20 cellular contexts compared by ENCODE assay signal in genomic region chr3:23620616-23621015, GRCh38.
"Had no signal": no experiment of that assay in that cellular context is flagged by ENCODE, and none has a peak within 500 bp of the region (broad histone marks: within the 10 kb centered on the region; RNA-seq: fewer than 3 reads in every experiment).

No MANE protein-coding gene starts in this region.

- H3K9me3 ChIP-seq: gastrocnemius medialis, testis had no signal

- FAIRE-seq: colon had no signal

- H3K27ac ChIP-seq: gastrocnemius medialis, left ventricle myocardium inferior, lower lobe of right lung, spleen, testis, tibial nerve had no signal

- H3K4me1 ChIP-seq: gastrocnemius medialis, left ventricle myocardium inferior, lower lobe of right lung, testis, tibial nerve had no signal

- DNase-seq: cerebellar nuclear complex; effector memory CD8-positive, alpha-beta T cell; gastrocnemius medialis; islet precursor cell; left ventricle myocardium inferior; lower lobe of right lung; mesenchymal stem cell; midbrain; posterior cingulate gyrus; spleen; stimulated activated CD4-positive, alpha-beta T cell treated with anti-CD3 and anti-CD28 coated beads, Interleukin-2, amount 100 ng/mL, for 24 hours; stimulated activated CD4-positive, alpha-beta T cell treated with anti-CD3 and anti-CD28 coated beads, Interleukin-4, amount 100 ng/mL, for 4 hours; stimulated activated naive B cell treated with anti-CD40 and anti-IgM and Interleukin-4, amounts not matched to agents 10 μg/mL and 1 μg/mL and 100 μg/mL, for 72 hours; stimulated activated naive CD8-positive, alpha-beta T cell treated with anti-CD3 and anti-CD28 coated beads, Interleukin-15, amount 100 ng/mL, for 72 hours; testis had no signal

- H3K27me3 ChIP-seq: gastrocnemius medialis, spleen, testis, tibial nerve had no signal

- H3K4me3 Mint-ChIP-seq: dendritic cell treated with granulocyte-macrophage colony-stimulating factor and Interleukin-4, amounts not matched to agents 40 ng/mL and 50 ng/mL, for 4 days; effector memory CD8-positive, alpha-beta T cell; nephron; stimulated activated naive B cell treated with anti-CD40 and anti-IgM and Interleukin-4, amounts not matched to agents 10 μg/mL and 1 μg/mL and 100 μg/mL, for 72 hours; stimulated activated naive CD8-positive, alpha-beta T cell treated with anti-CD3 and anti-CD28 coated beads, Interleukin-15, amount 100 ng/mL, for 72 hours had no signal

- H3K27ac Mint-ChIP-seq: dendritic cell treated with granulocyte-macrophage colony-stimulating factor and Interleukin-4, amounts not matched to agents 40 ng/mL and 50 ng/mL, for 4 days; effector memory CD8-positive, alpha-beta T cell; nephron; stimulated activated naive B cell treated with anti-CD40 and anti-IgM and Interleukin-4, amounts not matched to agents 10 μg/mL and 1 μg/mL and 100 μg/mL, for 72 hours had no signal

- H3K27me3 Mint-ChIP-seq: stimulated activated naive B cell treated with anti-CD40 and anti-IgM and Interleukin-4, amounts not matched to agents 10 μg/mL and 1 μg/mL and 100 μg/mL, for 72 hours; stimulated activated naive CD8-positive, alpha-beta T cell treated with anti-CD3 and anti-CD28 coated beads, Interleukin-15, amount 100 ng/mL, for 72 hours had no signal

- ATAC-seq: effector memory CD8-positive, alpha-beta T cell; sciatic nerve; stimulated activated naive B cell treated with anti-CD40 and anti-IgM and Interleukin-4, amounts not matched to agents 10 μg/mL and 1 μg/mL and 100 μg/mL, for 72 hours; stimulated activated naive CD8-positive, alpha-beta T cell treated with anti-CD3 and anti-CD28 coated beads, Interleukin-15, amount 100 ng/mL, for 72 hours had no signal

- H3K4me1 Mint-ChIP-seq: nephron had no signal

- H3K4me3 ChIP-seq: gastrocnemius medialis, left ventricle myocardium inferior, lower lobe of right lung, spleen, testis, tibial nerve had no signal

- H3K36me3 ChIP-seq: gastrocnemius medialis, left ventricle myocardium inferior, lower lobe of right lung, spleen, tibial nerve had no signal
